ENCODE assay signal across 1 cellular context in genomic region chr7:15280078-15280734, GRCh38.
TF ChIP-seq lines count a peak whose summit lies in the region.

No MANE protein-coding gene starts in this region.

TF ChIP-seq in HepG2, 621 proteins besides CTCF, POLR2A, EP300 and RAD21:
- TF ChIP-seq ZNF781 (CRISPR knock-in tag; IDR thresholded peaks at IDR 0.05; ENCODE audit: borderline replicate concordance, not compliant biosample characterization) (no peak), KLF15 (CRISPR knock-in tag; IDR thresholded peaks at IDR 0.05; ENCODE audit: borderline replicate concordance) (no peak), SRF (IDR thresholded peaks at IDR 0.05; ENCODE audit: low read depth, low read length) (no peak), JDP2 (CRISPR knock-in tag; IDR thresholded peaks at IDR 0.05; ENCODE audit: borderline replicate concordance) (no peak), ZNF326 (CRISPR knock-in tag; IDR thresholded peaks at IDR 0.05; ENCODE audit: borderline replicate concordance) (no peak), KLF6 (CRISPR knock-in tag; IDR thresholded peaks at IDR 0.05) (no peak), TERF1 (CRISPR knock-in tag; IDR thresholded peaks at IDR 0.05) (no peak), TFDP1 (CRISPR knock-in tag; IDR thresholded peaks at IDR 0.05; ENCODE audit: borderline replicate concordance) (no peak), MXD1 (CRISPR knock-in tag; IDR thresholded peaks at IDR 0.05) (no peak), ZNF670 (CRISPR knock-in tag; IDR thresholded peaks at IDR 0.05; ENCODE audit: borderline replicate concordance) (no peak), SSRP1 (CRISPR knock-in tag; IDR thresholded peaks at IDR 0.05) (no peak), ZNF331 (CRISPR knock-in tag; IDR thresholded peaks at IDR 0.05) (no peak), SALL1 (CRISPR knock-in tag; IDR thresholded peaks at IDR 0.05) (no peak), SMAD1 (CRISPR knock-in tag; IDR thresholded peaks at IDR 0.05; ENCODE audit: borderline replicate concordance, low read depth) (no peak), HMGXB3 (CRISPR knock-in tag; IDR thresholded peaks at IDR 0.05; ENCODE audit: borderline replicate concordance) (no peak), RARG (CRISPR knock-in tag; IDR thresholded peaks at IDR 0.05; ENCODE audit: low read depth) (no peak), HMG20B (CRISPR knock-in tag; conservative IDR thresholded peaks at IDR 0.05) (no peak)
- TF ChIP-seq, protein P1, sequence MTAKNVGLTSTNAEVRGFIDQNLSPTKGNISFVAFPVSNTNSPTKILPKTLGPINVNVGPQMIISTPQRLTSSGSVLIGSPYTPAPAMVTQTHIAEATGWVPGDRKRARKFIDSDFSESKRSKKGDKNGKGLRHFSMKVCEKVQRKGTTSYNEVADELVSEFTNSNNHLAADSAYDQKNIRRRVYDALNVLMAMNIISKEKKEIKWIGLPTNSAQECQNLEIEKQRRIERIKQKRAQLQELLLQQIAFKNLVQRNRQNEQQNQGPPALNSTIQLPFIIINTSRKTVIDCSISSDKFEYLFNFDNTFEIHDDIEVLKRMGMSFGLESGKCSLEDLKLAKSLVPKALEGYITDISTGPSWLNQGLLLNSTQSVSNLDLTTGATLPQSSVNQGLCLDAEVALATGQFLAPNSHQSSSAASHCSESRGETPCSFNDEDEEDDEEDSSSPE (CRISPR knock-in tag; IDR thresholded peaks at IDR 0.05) = no peak
